Comparison of ENCODE assay signal across 16 cellular contexts in the genomic region with DNA sequence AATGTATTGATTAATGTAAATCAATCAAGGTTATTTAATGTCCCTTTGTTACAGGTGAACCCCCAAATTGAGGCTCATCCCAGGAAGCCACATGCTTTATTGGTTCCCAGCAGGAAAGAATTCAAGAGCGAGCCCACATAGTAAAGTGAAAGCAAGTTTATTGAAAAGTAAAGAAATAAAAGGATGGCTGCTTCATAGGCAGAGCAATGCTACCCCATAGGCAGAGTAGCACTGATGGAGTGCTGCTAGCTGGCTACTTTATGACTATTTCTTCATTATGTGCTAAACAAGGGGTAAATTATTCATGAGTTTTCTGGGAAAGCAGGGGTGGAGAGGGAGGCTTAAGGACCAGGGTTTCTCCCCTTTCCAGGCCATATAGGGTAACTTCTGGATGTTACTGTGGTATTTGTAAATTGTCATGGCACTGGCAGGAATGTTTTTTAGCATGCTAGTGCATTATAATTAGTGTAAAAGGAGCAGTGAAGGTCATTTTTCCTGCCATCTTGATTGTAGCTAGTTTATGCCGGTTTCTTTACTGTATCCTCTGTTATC.
DNase-seq lines count a peak whose midpoint lies in the region; ATAC-seq, FAIRE-seq and TF ChIP-seq lines count a peak whose summit lies in the region.
"Had no signal": no experiment of that assay in that cellular context is flagged by ENCODE, and none has a peak within 500 bp of the region (broad histone marks: within the 10 kb centered on the region; RNA-seq: fewer than 3 reads in every experiment).

No MANE protein-coding gene starts in this region.

- no peaks in the 10 kb centered on the region for H3K79me2 ChIP-seq in astrocyte (ENCODE audit: insufficient read depth, low read length)

- H2BK120ac ChIP-seq in IMR-90 (ENCODE audit: low read depth, low read length), result no peak overlapping the region

- H3K4me1 Mint-ChIP-seq in astrocyte (ENCODE audit: low read depth, unreplicated experiment), result no peaks in the 10 kb centered on the region
- H3K4me1 Mint-ChIP-seq: CD4-positive, alpha-beta memory T cell had no signal

- in situ Hi-C loops in IMR-90 (cut with MboI; ENCODE audit: low sequenced_read_pairs), result no loop called here

- 0 out of 2 replicates have a peak overlapping the region, but pooled peaks have one; percentile 34 for H3K14ac ChIP-seq in IMR-90 (replicated peaks; ENCODE audit: low read depth, low read length)

- no peak overlapping the region for H2AK9ac ChIP-seq in IMR-90 (replicated peaks; ENCODE audit: low read depth, low read length, poor library complexity)

- FAIRE-seq in astrocyte (lab: Jason Lieb, UNC) (no peak), RCC 7860 (lab: Jason Lieb, UNC) (no peak)

- H4K91ac ChIP-seq in IMR-90 (ENCODE audit: insufficient read depth, low read depth, low read length), result no peak overlapping the region

- no peak overlapping the region for H2AK5ac ChIP-seq in IMR-90 (ENCODE audit: low read depth, low read length)

- H3K9me3 Mint-ChIP-seq in astrocyte (ENCODE audit: unreplicated experiment), result no peaks in the 10 kb centered on the region

- no CpG with 5 or more reads among the region's 2 CpGs for WGBS in IMR-90 (ENCODE audit: extremely low coverage in 2 of 2, insufficient read length in 1 of 2), 2 experiments

- no peak overlapping the region for H3K4me3 Mint-ChIP-seq in astrocyte (ENCODE audit: unreplicated experiment)
- H3K4me3 Mint-ChIP-seq: CD4-positive, alpha-beta memory T cell had no signal

- H3K9me1 ChIP-seq in IMR-90 (ENCODE audit: insufficient read depth, low read length), result no peaks in the 10 kb centered on the region

- TF ChIP-seq RAD21 in IMR-90 (IDR thresholded peaks at IDR 0.05; ENCODE audit: low read length), result no peak

- CTCF ChIA-PET in IMR-90 (lab: Yijun Ruan, JAX), result interaction anchor here (0.7 kb wide), 1 partner anchor 1321 kb away, joined by 5 read pairs; no protein-coding TSS in a partner anchor

- H3K9ac ChIP-seq in IMR-90 (ENCODE audit: low read depth, low read length) (no peak overlapping the region), astrocyte (ENCODE audit: low read length) (no peak overlapping the region), iPS-20b (ENCODE audit: low read depth, low read length) (peak overlapping the region; percentile 10; the same call in 1 of the 2 replicates)

- no peak overlapping the region for H2BK15ac ChIP-seq in IMR-90 (ENCODE audit: low read depth, low read length)

- H4K5ac ChIP-seq in IMR-90 (ENCODE audit: low read depth, low read length), result no peak overlapping the region

- no peak overlapping the region for H3K4ac ChIP-seq in IMR-90 (ENCODE audit: low read depth, low read length)

- H3K79me1 ChIP-seq in IMR-90 (ENCODE audit: low read depth in 1 of 2, low read length in 2 of 2), result no peaks in the 10 kb centered on the region

- H3K27ac Mint-ChIP-seq in astrocyte (ENCODE audit: unreplicated experiment), result no peak overlapping the region
- H3K27ac Mint-ChIP-seq: CD4-positive, alpha-beta memory T cell had no signal

- H3K18ac ChIP-seq in IMR-90 (ENCODE audit: low read depth, low read length), result no peak overlapping the region

- H3K36me3 Mint-ChIP-seq in astrocyte (ENCODE audit: low read depth, unreplicated experiment), result no peaks in the 10 kb centered on the region
- H3K36me3 Mint-ChIP-seq: CD4-positive, alpha-beta memory T cell had no signal

- H3K56ac ChIP-seq in IMR-90 (ENCODE audit: extremely low read depth, insufficient read depth, low read length), result no peak overlapping the region

- H3K4me2 ChIP-seq in IMR-90 (ENCODE audit: low read depth, low read length) (no peak overlapping the region), astrocyte (ENCODE audit: low read length) (no peak overlapping the region)

- no peak overlapping the region for H3K27ac ChIP-seq in IMR-90 (ENCODE audit: insufficient read depth, low read length)
- H3K27ac ChIP-seq in astrocyte (ENCODE audit: low read depth, low read length), result no peak overlapping the region
- peak overlapping the region; percentile 0 for H3K27ac ChIP-seq in iPS-20b (ENCODE audit: low read length)
- no peak overlapping the region for H3K27ac ChIP-seq in vagina

- no peaks in the 10 kb centered on the region for H3K27me3 Mint-ChIP-seq in astrocyte (ENCODE audit: low read depth, unreplicated experiment)
- H3K27me3 Mint-ChIP-seq: CD4-positive, alpha-beta memory T cell had no signal

- BruUV-seq in IMR-90 (replicated peaks; lab: Mats Ljungman, UMichigan), result no TSS peak

- H3K9me3 ChIP-seq in IMR-90 (ENCODE audit: control insufficient read depth, insufficient read depth, low read length) (no peaks in the 10 kb centered on the region), astrocyte (ENCODE audit: insufficient read depth, low read depth, low read length) (no peaks in the 10 kb centered on the region), iPS-20b (ENCODE audit: insufficient read depth, low read depth, low read length) (no peaks in the 10 kb centered on the region), vagina (no peaks in the 10 kb centered on the region)
- H3K9me3 ChIP-seq: BE2C had no signal

- dilution Hi-C loops in IMR-90 (cut with HindIII; ENCODE audit: low sequenced_read_pairs, unreplicated experiment), result no loop called here

- no peak overlapping the region for H2BK5ac ChIP-seq in IMR-90 (ENCODE audit: low read depth, low read length, poor library complexity, severe bottlenecking)

- no peaks in the 10 kb centered on the region for H3K36me3 ChIP-seq in IMR-90 (ENCODE audit: control insufficient read depth, insufficient read depth, low read length)
- H3K36me3 ChIP-seq in astrocyte (ENCODE audit: insufficient read depth, low read length), result no peaks in the 10 kb centered on the region
- H3K36me3 ChIP-seq in iPS-20b (ENCODE audit: insufficient read depth, low read depth, low read length), result no peaks in the 10 kb centered on the region
- no peaks in the 10 kb centered on the region for H3K36me3 ChIP-seq in vagina
- H3K36me3 ChIP-seq: BE2C had no signal

- DNase-seq in EH (ENCODE audit: low read depth), result peak; percentile 2
- DNase-seq in IMR-90, result no peak
- DNase-seq in astrocyte (ENCODE audit: low read depth), result no peak
- no peak for DNase-seq in hepatic stellate cell (ENCODE audit: low spot score)
- DNase-seq in RCC 7860 (ENCODE audit: low spot score), result no peak
- no peak for DNase-seq in hippocampal formation (lab: John Stamatoyannopoulos, UW)
- DNase-seq in vagina (ENCODE audit: extremely low spot score in 2 of 2), result no peak
- DNase-seq: BE2C, KBM-7, NCI-H1092 treated with DMSO at 0.1 percent for 48 hours, NCI-H1694 treated with DMSO at 0.1 percent for 48 hours, NCI-H446, SHP77 had no signal

- no peak overlapping the region for H3K23ac ChIP-seq in IMR-90 (ENCODE audit: low read depth, low read length)

- intact Hi-C loops in IMR-90 (cut with micrococcal nuclease) (no loop called here), vagina (cut with DNase I) (no loop called here)

- no peak for ATAC-seq in IMR-90 (ENCODE audit: low read depth)
- ATAC-seq: Panc1 had no signal

- H3K27me3 ChIP-seq in IMR-90 (ENCODE audit: control insufficient read depth, insufficient read depth, low read length) (no peaks in the 10 kb centered on the region), astrocyte (ENCODE audit: insufficient read depth, low read length) (no peaks in the 10 kb centered on the region), iPS-20b (ENCODE audit: insufficient read depth, low read length) (no peaks in the 10 kb centered on the region), vagina (no peaks in the 10 kb centered on the region)
- H3K27me3 ChIP-seq: BE2C had no signal

- no peak overlapping the region for H2BK20ac ChIP-seq in IMR-90 (ENCODE audit: low read depth, low read length)

- H2AFZ ChIP-seq in IMR-90 (replicated peaks; ENCODE audit: low read length, poor library complexity) (no peak overlapping the region), astrocyte (ENCODE audit: low read depth, low read length) (peak overlapping the region; percentile 53)

- POLR2A ChIA-PET in IMR-90 (lab: Charles Lee; ENCODE audit: unreplicated experiment), result no interaction called here

- H4K20me1 ChIP-seq in IMR-90 (ENCODE audit: insufficient read depth, low read length), result no peaks in the 10 kb centered on the region
- H4K20me1 ChIP-seq in astrocyte (ENCODE audit: insufficient read depth, low read length), result no peaks in the 10 kb centered on the region

- TF ChIP-seq CTCF in IMR-90 (conservative IDR thresholded peaks at IDR 0.05; ENCODE audit: low read depth, low read length), result no peak
- no peak for TF ChIP-seq CTCF in astrocyte (IDR thresholded peaks at IDR 0.05; ENCODE audit: insufficient read depth, low read depth, low read length)
- TF ChIP-seq CTCF in vagina (IDR thresholded peaks at IDR 0.05), result no peak

- H3K4me1 ChIP-seq in IMR-90 (ENCODE audit: control insufficient read depth, insufficient read depth, low read length) (no peaks in the 10 kb centered on the region), astrocyte (ENCODE audit: insufficient read depth, low read length) (no peaks in the 10 kb centered on the region), iPS-20b (ENCODE audit: insufficient read depth, low read length) (peaks cover 14% of the 10 kb centered on the region), vagina (no peaks in the 10 kb centered on the region)
- H3K4me1 ChIP-seq: BE2C had no signal

- H3K4me3 ChIP-seq in IMR-90 (ENCODE audit: insufficient read depth, low read depth, low read length) (no peak overlapping the region), astrocyte (ENCODE audit: insufficient read depth, low read depth, low read length) (no peak overlapping the region), iPS-20b (ENCODE audit: low read length) (no peak overlapping the region), vagina (no peak overlapping the region)

- TF ChIP-seq POLR2A in IMR-90 (IDR thresholded peaks at IDR 0.05; ENCODE audit: low read depth, low read length), result no peak
- no peak for TF ChIP-seq POLR2A in vagina (IDR thresholded peaks at IDR 0.05)

- no peak overlapping the region for H4K8ac ChIP-seq in IMR-90 (ENCODE audit: low read depth in 2 of 2, low read length in 2 of 2)

TF ChIP-seq in IMR-90, 13 proteins besides CTCF, POLR2A, EP300 and RAD21:
- no peak for TF ChIP-seq MXI1 (IDR thresholded peaks at IDR 0.05; ENCODE audit: borderline replicate concordance, low read depth, low read length)
- no peak for TF ChIP-seq MAFK (IDR thresholded peaks at IDR 0.05; ENCODE audit: low read depth, low read length)
- TF ChIP-seq MAZ (IDR thresholded peaks at IDR 0.05; ENCODE audit: borderline replicate concordance, low read depth, low read length), result no peak
- TF ChIP-seq FOS (IDR thresholded peaks at IDR 0.05; ENCODE audit: low read depth, low read length), result no peak
